ENCODE assay signal across 7 cellular contexts in genomic region chr7:131724776-131725345, GRCh38.
"Had no signal": no experiment of that assay in that cellular context is flagged by ENCODE, and none has a peak within 500 bp of the region (broad histone marks: within the 10 kb centered on the region; RNA-seq: fewer than 3 reads in every experiment).

No MANE protein-coding gene starts in this region.

- H3K36me3 Mint-ChIP-seq: IgD-negative memory B cell had no signal

- H3K4me3 ChIP-seq: GM23248, HAP-1 had no signal

- H3K4me3 Mint-ChIP-seq: HFFc6, IgD-negative memory B cell had no signal

- H3K27ac ChIP-seq: GM23248, HL-60 had no signal

- H3K4me1 ChIP-seq: HAP-1 had no signal

- H3K4me1 Mint-ChIP-seq: IgD-negative memory B cell had no signal

- H3K27ac Mint-ChIP-seq: HFFc6 had no signal

- H3K36me3 ChIP-seq: HAP-1 had no signal

- H3K9me3 ChIP-seq: HAP-1 had no signal

- DNase-seq: GM23248, GOT3, H7, HFFc6 had no signal
